ENCODE assay signal across 9 cellular contexts in genomic region chr22:30305906-30306628, GRCh38. TPM values are rescaled to one million over a fixed set of nuclear protein-coding genes. Genes with fewer than 3 reads are reported as not detected.
DNase-seq lines count a peak whose midpoint lies in the region; ATAC-seq and TF ChIP-seq lines count a peak whose summit lies in the region.
"Had no signal": no experiment of that assay in that cellular context is flagged by ENCODE, and none has a peak within 500 bp of the region (broad histone marks: within the 10 kb centered on the region; RNA-seq: fewer than 3 reads in every experiment).

No MANE protein-coding gene starts in this region.

- no peak overlapping the region for H3K27ac Mint-ChIP-seq in nephron progenitor cell

- peaks cover 8% of the 10 kb centered on the region for H3K36me3 ChIP-seq in GM06990 (ENCODE audit: control insufficient read depth, insufficient read depth, low read length)
- H3K36me3 ChIP-seq in psoas muscle (ENCODE audit: insufficient read depth in 1 of 2, low read depth in 1 of 2), result no peaks in the 10 kb centered on the region

- H3K36me3 Mint-ChIP-seq in nephron progenitor cell (ENCODE audit: low read depth), result no peaks in the 10 kb centered on the region

- H3K27me3 ChIP-seq in GM06990 (replicated peaks; ENCODE audit: control insufficient read depth, insufficient read depth, low read length), result no peaks in the 10 kb centered on the region
- H3K27me3 ChIP-seq in psoas muscle (ENCODE audit: insufficient read depth in 3 of 3, low read length in 2 of 3), result no peaks in the 10 kb centered on the region

- peaks cover 27% of the 10 kb centered on the region for H3K4me1 ChIP-seq in psoas muscle

- intact Hi-C loops in psoas muscle (cut with DNase I), result no loop called here
- intact Hi-C loops in posterior vena cava (cut with DNase I), result no loop called here

- H3K27me3 Mint-ChIP-seq in nephron progenitor cell (ENCODE audit: low read depth, poor library complexity), result peaks cover 8% of the 10 kb centered on the region

- ATAC-seq in psoas muscle, result no peak
- ATAC-seq in GM21515 (IDR thresholded peaks at IDR 0.05; ENCODE audit: unreplicated experiment), result no peak

- TF ChIP-seq CTCF in GM06990 (IDR thresholded peaks at IDR 0.05; ENCODE audit: insufficient read depth, low read length, poor library complexity, severe bottlenecking), result no peak
- TF ChIP-seq CTCF in psoas muscle (IDR thresholded peaks at IDR 0.05), result no peak
- no peak for TF ChIP-seq CTCF in nephron progenitor cell (IDR thresholded peaks at IDR 0.05)

- peaks cover 50% of the 10 kb centered on the region for H3K4me1 Mint-ChIP-seq in nephron progenitor cell

- H3K4me3 ChIP-seq in GM06990 (replicated peaks; ENCODE audit: low read depth, low read length) (peak overlapping the region; percentile 47), psoas muscle (no peak overlapping the region)

- peak overlapping the region; percentile 30 for H3K27ac ChIP-seq in psoas muscle

- no peaks in the 10 kb centered on the region for H3K9me3 Mint-ChIP-seq in nephron progenitor cell

- no peak overlapping the region for H3K4me3 Mint-ChIP-seq in nephron progenitor cell

- WGBS in psoas muscle, 3 donors, result 59 to 60% (median 60%) methylated on average over 3 of the region's 3 CpGs

- no peaks in the 10 kb centered on the region for H3K9me3 ChIP-seq in psoas muscle

- DNase-seq in GM06990 (ENCODE audit: extremely low read depth, insufficient read length) (no peak), OCI-M1 (lab: John Stamatoyannopoulos, UW) (peak; percentile 92), dermis blood vessel endothelial cell (peak; percentile 46), psoas muscle (no peak), posterior vena cava (ENCODE audit: low spot score) (no peak), nephron progenitor cell (no peak)
- DNase-seq in NK-92 treated with Interleukin-12 subunit alpha and Interleukin-12 subunit beta, amount 100 ng/mL, for 24 hours (lab: John Stamatoyannopoulos, UW), result no peak

RNA-seq across cellular contexts. Expression of gene CASTOR1, which starts 16.8 kb away (rescaled TPM):
- total RNA-seq in dermis blood vessel endothelial cell (8.5 and 14.7 TPM in 2 replicates), psoas muscle (1 to 10 TPM in 3 of 4 donors, under 1 TPM in 1; 0.44 to 4.8 (median 2.2) TPM), posterior vena cava (10 to 100 TPM in 1 of 2 donors, 1 to 10 TPM in 1; 9.8 to 14.3 TPM)
- polyA plus RNA-seq in psoas muscle, result 1 to 10 TPM; 1.9 to 5.1 (median 2.9) TPM

RNA-seq across cellular contexts. Expression of gene TBC1D10A, which starts 20.7 kb away (rescaled TPM):
- total RNA-seq in dermis blood vessel endothelial cell, result 10.6 and 11.7 TPM in 2 replicates
- 1 to 10 TPM; 2.9 to 4.8 (median 3.3) TPM for total RNA-seq in psoas muscle
- polyA plus RNA-seq in psoas muscle, result 1 to 10 TPM; 2.2 to 4.2 (median 2.9) TPM
- total RNA-seq in posterior vena cava, result 10 to 100 TPM; 20.5 to 20.7 TPM

RNA-seq across cellular contexts. Expression of gene OSM, which starts 39.4 kb away (rescaled TPM):
- not detected in 2 replicates for total RNA-seq in dermis blood vessel endothelial cell
- under 1 TPM in 2 of 4 donors, not detected in 2; 0.38 to 0.39 TPM for total RNA-seq in psoas muscle
- under 1 TPM in 2 of 3 donors, not detected in 1; 0.08 TPM for polyA plus RNA-seq in psoas muscle
- total RNA-seq in posterior vena cava, result 1 to 10 TPM; 1.0 to 2.0 TPM
- total RNA-seq: dermis microvascular lymphatic vessel endothelial cell had no signal

RNA-seq across cellular contexts. Expression of gene SF3A1, which starts 50.6 kb away (rescaled TPM):
- 17.5 and 34.9 TPM in 2 replicates for total RNA-seq in dermis blood vessel endothelial cell
- total RNA-seq in psoas muscle, result 100 to 1,000 TPM; 107 to 146 (median 121) TPM
- polyA plus RNA-seq in psoas muscle, result 10 to 100 TPM; 21.6 to 35.5 (median 32.3) TPM
- total RNA-seq in posterior vena cava, result 100 to 1,000 TPM; 106 to 108 TPM

RNA-seq across cellular contexts. Expression of gene CCDC157, which starts 50.7 kb away (rescaled TPM):
- total RNA-seq in dermis blood vessel endothelial cell, result 1.5 and 2.2 TPM in 2 replicates
- total RNA-seq in psoas muscle, result under 1 TPM; 0.17 to 0.88 (median 0.54) TPM
- polyA plus RNA-seq in psoas muscle, result 1 to 10 TPM; 1.4 to 2.6 (median 1.5) TPM
- total RNA-seq in posterior vena cava, result under 1 TPM; 0.76 to 0.88 TPM

Comparison
In these comparisons a context has a peak if more than half of its experiments do, and no peak if none do; other contexts are left out.
1. DNase-seq: peak in OCI-M1 (single experiment) and dermis blood vessel endothelial cell (single experiment); none in GM06990 (single experiment), psoas muscle (0 of 2), posterior vena cava (single experiment), nephron progenitor cell (single experiment) and NK-92 treated with Interleukin-12 subunit alpha and Interleukin-12 subunit beta, amount 100 ng/mL, for 24 hours (single experiment).